8 cellular contexts compared by ENCODE assay signal in the genomic region with DNA sequence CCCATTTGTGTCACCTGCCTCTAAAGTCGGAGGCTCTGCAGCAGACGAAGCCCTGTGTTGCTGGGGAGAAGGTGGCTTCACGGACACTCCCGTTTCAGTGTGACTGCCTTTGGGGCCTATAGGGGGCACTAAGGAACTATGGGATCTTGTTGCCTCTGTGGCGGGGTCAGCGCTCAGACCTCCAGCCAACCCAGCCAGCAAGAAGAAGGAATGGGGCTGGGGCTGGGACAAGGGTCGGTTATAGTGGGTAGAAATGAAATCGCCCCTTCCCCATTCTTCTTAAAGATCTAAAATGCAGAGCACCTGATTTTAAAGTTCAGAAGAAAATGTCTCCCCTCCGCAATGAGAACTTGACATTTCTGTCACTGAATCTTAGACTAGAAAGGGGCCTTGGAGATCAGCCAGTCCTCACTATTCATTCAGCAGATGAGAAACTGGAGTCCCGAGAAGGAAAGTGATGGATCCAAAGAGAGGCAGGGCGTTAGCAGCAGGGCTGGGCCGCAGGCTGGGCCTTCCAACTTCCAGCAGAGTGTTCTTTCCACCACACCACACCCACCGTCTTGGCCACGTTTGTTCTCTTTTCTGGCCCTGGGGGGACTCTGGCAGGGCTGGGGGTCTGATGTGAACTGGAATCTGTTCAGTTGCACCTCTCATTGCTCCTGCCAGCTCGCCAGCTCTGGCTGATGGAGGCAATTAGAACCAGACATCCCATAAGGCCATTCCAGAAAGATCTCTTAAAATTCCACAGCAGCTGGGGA.
DNase-seq lines count a peak whose midpoint lies in the region; ATAC-seq, FAIRE-seq and TF ChIP-seq lines count a peak whose summit lies in the region.

No MANE protein-coding gene starts in this region.

- no peak for FAIRE-seq in keratinocyte (lab: Jason Lieb, UNC)

- peak; percentile 83 for ATAC-seq in GM18505 (IDR thresholded peaks at IDR 0.05; ENCODE audit: unreplicated experiment)
- ATAC-seq in HG03159 (IDR thresholded peaks at IDR 0.05; ENCODE audit: unreplicated experiment): peak; percentile 88
- ATAC-seq in stimulated activated memory B cell treated with anti-CD40 and anti-IgM and Interleukin-4, amounts not matched to agents 10 μg/mL and 1 μg/mL and 100 μg/mL, for 72 hours: peak; percentile 82

- H4K20me1 ChIP-seq in keratinocyte (ENCODE audit: control insufficient read depth, extremely low read depth, insufficient read depth, low read length): no peaks in the 10 kb centered on the region

- H3K4me3 ChIP-seq in keratinocyte (ENCODE audit: control insufficient read depth in 2 of 3, extremely low read depth in 1 of 3, insufficient read depth in 2 of 3, low read depth in 1 of 3, low read length in 3 of 3): no peak overlapping the region

- peaks cover 17% of the 10 kb centered on the region for H3K4me1 ChIP-seq in keratinocyte (ENCODE audit: control insufficient read depth, extremely low read depth, insufficient read depth, low read length)

- no peaks in the 10 kb centered on the region for H3K79me2 ChIP-seq in keratinocyte (ENCODE audit: control insufficient read depth, insufficient read depth, low read length)

- no peaks in the 10 kb centered on the region for H3K36me3 ChIP-seq in keratinocyte (ENCODE audit: control insufficient read depth in 2 of 2, extremely low read depth in 1 of 2, insufficient read depth in 2 of 2, low read length in 2 of 2)

- no peak overlapping the region for H3K9ac ChIP-seq in keratinocyte (ENCODE audit: control insufficient read depth, extremely low read depth, insufficient read depth, low read length)

- H3K27ac Mint-ChIP-seq in brain: peak overlapping the region; percentile 53 to 89 (median 79)
- no peak overlapping the region for H3K27ac Mint-ChIP-seq in stimulated activated memory B cell treated with anti-CD40 and anti-IgM and Interleukin-4, amounts not matched to agents 10 μg/mL and 1 μg/mL and 100 μg/mL, for 72 hours
- no peak overlapping the region for H3K27ac Mint-ChIP-seq in activated T-helper 1 cell treated with anti-CD3 and anti-CD28 coated beads, Interleukin-12 subunit alpha, Interleukin-12 subunit beta, Interleukin-2, Interleukin-4 antibody, amounts not matched to agents 30 ng/mL and 10 ng/mL and 1 ng/mL, durations not matched to agents 14 hours and 24 hours and 36 hours

- no peak overlapping the region for H3K27ac ChIP-seq in keratinocyte (ENCODE audit: control insufficient read depth, insufficient read depth, low read length)

- H3K27me3 Mint-ChIP-seq in brain: peaks cover 20% of the 10 kb centered on the region
- peaks cover 36% of the 10 kb centered on the region for H3K27me3 Mint-ChIP-seq in stimulated activated memory B cell treated with anti-CD40 and anti-IgM and Interleukin-4, amounts not matched to agents 10 μg/mL and 1 μg/mL and 100 μg/mL, for 72 hours
- peaks cover 40% of the 10 kb centered on the region for H3K27me3 Mint-ChIP-seq in activated T-helper 1 cell treated with anti-CD3 and anti-CD28 coated beads, Interleukin-12 subunit alpha, Interleukin-12 subunit beta, Interleukin-2, Interleukin-4 antibody, amounts not matched to agents 30 ng/mL and 10 ng/mL and 1 ng/mL, durations not matched to agents 14 hours and 24 hours and 36 hours (ENCODE audit: insufficient read depth)

- H2AFZ ChIP-seq in keratinocyte (ENCODE audit: control insufficient read depth, low read length): no peak overlapping the region

- no peaks in the 10 kb centered on the region for H3K9me3 ChIP-seq in keratinocyte (ENCODE audit: control insufficient read depth, low read depth, low read length)

- H3K9me1 ChIP-seq in keratinocyte (ENCODE audit: control insufficient read depth, extremely low read depth, insufficient read depth, low read length): no peaks in the 10 kb centered on the region

- dilution Hi-C loops in keratinocyte (cut with MboI; ENCODE audit: extremely low pct_ligation_motif_present, low sequenced_read_pairs): no loop called here

- intact Hi-C loops in activated T-helper 1 cell treated with anti-CD3 and anti-CD28 coated beads, Interleukin-12 subunit alpha, Interleukin-12 subunit beta, Interleukin-2, Interleukin-4 antibody, amounts not matched to agents 30 ng/mL and 10 ng/mL and 1 ng/mL, durations not matched to agents 14 hours and 24 hours and 36 hours (cut with micrococcal nuclease): no loop called here

- H3K9me3 Mint-ChIP-seq in brain: peaks cover 0 to 4% (median 0%) of the 10 kb centered on the region in 5 experiments
- no peaks in the 10 kb centered on the region for H3K9me3 Mint-ChIP-seq in stimulated activated memory B cell treated with anti-CD40 and anti-IgM and Interleukin-4, amounts not matched to agents 10 μg/mL and 1 μg/mL and 100 μg/mL, for 72 hours
- H3K9me3 Mint-ChIP-seq in activated T-helper 1 cell treated with anti-CD3 and anti-CD28 coated beads, Interleukin-12 subunit alpha, Interleukin-12 subunit beta, Interleukin-2, Interleukin-4 antibody, amounts not matched to agents 30 ng/mL and 10 ng/mL and 1 ng/mL, durations not matched to agents 14 hours and 24 hours and 36 hours: no peaks in the 10 kb centered on the region

- TF ChIP-seq CTCF in brain (conservative IDR thresholded peaks at IDR 0.05) (peak; percentile 78 to 85), keratinocyte (optimal IDR thresholded peaks at IDR 0.05 in 1 of 3, IDR thresholded peaks at IDR 0.05 in 1 of 3, conservative IDR thresholded peaks at IDR 0.05 in 1 of 3; ENCODE audit: extremely low read depth in 1 of 3, insufficient read depth in 2 of 3, low read length in 3 of 3) (peak; percentile 30 to 72 (median 42))

- no peaks in the 10 kb centered on the region for H3K27me3 ChIP-seq in keratinocyte (ENCODE audit: control insufficient read depth, extremely low read depth, insufficient read depth, low read length)

- DNase-seq in AML-193 (lab: John Stamatoyannopoulos, UW): peak; percentile 54 to 72
- peak; percentile 58 for DNase-seq in NCI-H748 treated with DMSO at 0.1 percent for 48 hours (lab: John Stamatoyannopoulos, UW)
- no peak for DNase-seq in keratinocyte (ENCODE audit: low read depth, low spot score)
- DNase-seq in activated T-helper 1 cell treated with anti-CD3 and anti-CD28 coated beads, Interleukin-12 subunit alpha, Interleukin-12 subunit beta, Interleukin-2, Interleukin-4 antibody, amounts not matched to agents 30 ng/mL and 10 ng/mL and 1 ng/mL, durations not matched to agents 14 hours and 24 hours and 36 hours (ENCODE audit: low spot score): no peak

- no peak for TF ChIP-seq POLR2A in GM18505 (IDR thresholded peaks at IDR 0.05; ENCODE audit: borderline replicate concordance, extremely low read depth, insufficient read depth, insufficient read length)

- no peaks in the 10 kb centered on the region for H3K36me3 Mint-ChIP-seq in brain
- no peaks in the 10 kb centered on the region for H3K36me3 Mint-ChIP-seq in stimulated activated memory B cell treated with anti-CD40 and anti-IgM and Interleukin-4, amounts not matched to agents 10 μg/mL and 1 μg/mL and 100 μg/mL, for 72 hours
- H3K36me3 Mint-ChIP-seq in activated T-helper 1 cell treated with anti-CD3 and anti-CD28 coated beads, Interleukin-12 subunit alpha, Interleukin-12 subunit beta, Interleukin-2, Interleukin-4 antibody, amounts not matched to agents 30 ng/mL and 10 ng/mL and 1 ng/mL, durations not matched to agents 14 hours and 24 hours and 36 hours (ENCODE audit: low read depth): peaks cover 1% of the 10 kb centered on the region

- H3K4me3 Mint-ChIP-seq in brain: peak overlapping the region in 3 of 5 experiments; percentile 10 to 26 (median 23)
- no peak overlapping the region for H3K4me3 Mint-ChIP-seq in stimulated activated memory B cell treated with anti-CD40 and anti-IgM and Interleukin-4, amounts not matched to agents 10 μg/mL and 1 μg/mL and 100 μg/mL, for 72 hours
- H3K4me3 Mint-ChIP-seq in activated T-helper 1 cell treated with anti-CD3 and anti-CD28 coated beads, Interleukin-12 subunit alpha, Interleukin-12 subunit beta, Interleukin-2, Interleukin-4 antibody, amounts not matched to agents 30 ng/mL and 10 ng/mL and 1 ng/mL, durations not matched to agents 14 hours and 24 hours and 36 hours: no peak overlapping the region

- peaks cover 54% of the 10 kb centered on the region for H3K4me1 Mint-ChIP-seq in brain
- peaks cover 7% of the 10 kb centered on the region for H3K4me1 Mint-ChIP-seq in stimulated activated memory B cell treated with anti-CD40 and anti-IgM and Interleukin-4, amounts not matched to agents 10 μg/mL and 1 μg/mL and 100 μg/mL, for 72 hours
- H3K4me1 Mint-ChIP-seq in activated T-helper 1 cell treated with anti-CD3 and anti-CD28 coated beads, Interleukin-12 subunit alpha, Interleukin-12 subunit beta, Interleukin-2, Interleukin-4 antibody, amounts not matched to agents 30 ng/mL and 10 ng/mL and 1 ng/mL, durations not matched to agents 14 hours and 24 hours and 36 hours (ENCODE audit: low read depth): peaks cover 6% of the 10 kb centered on the region

- no peak overlapping the region for H3K4me2 ChIP-seq in keratinocyte (ENCODE audit: control insufficient read depth, extremely low read depth, insufficient read depth, low read depth, low read length)

Comparison
In these comparisons a context has a peak if more than half of its experiments do, and no peak if none do; other contexts are left out.
1. DNase-seq: peak in AML-193 (2 of 2) and NCI-H748 treated with DMSO at 0.1 percent for 48 hours (single experiment); none in keratinocyte (single experiment) and activated T-helper 1 cell treated with anti-CD3 and anti-CD28 coated beads, Interleukin-12 subunit alpha, Interleukin-12 subunit beta, Interleukin-2, Interleukin-4 antibody, amounts not matched to agents 30 ng/mL and 10 ng/mL and 1 ng/mL, durations not matched to agents 14 hours and 24 hours and 36 hours (single experiment).
2. H3K27ac Mint-ChIP-seq: peak in brain (5 of 5); none in stimulated activated memory B cell treated with anti-CD40 and anti-IgM and Interleukin-4, amounts not matched to agents 10 μg/mL and 1 μg/mL and 100 μg/mL, for 72 hours (single experiment) and activated T-helper 1 cell treated with anti-CD3 and anti-CD28 coated beads, Interleukin-12 subunit alpha, Interleukin-12 subunit beta, Interleukin-2, Interleukin-4 antibody, amounts not matched to agents 30 ng/mL and 10 ng/mL and 1 ng/mL, durations not matched to agents 14 hours and 24 hours and 36 hours (single experiment).
3. H3K4me3 Mint-ChIP-seq: peak in brain (3 of 5); none in stimulated activated memory B cell treated with anti-CD40 and anti-IgM and Interleukin-4, amounts not matched to agents 10 μg/mL and 1 μg/mL and 100 μg/mL, for 72 hours (single experiment) and activated T-helper 1 cell treated with anti-CD3 and anti-CD28 coated beads, Interleukin-12 subunit alpha, Interleukin-12 subunit beta, Interleukin-2, Interleukin-4 antibody, amounts not matched to agents 30 ng/mL and 10 ng/mL and 1 ng/mL, durations not matched to agents 14 hours and 24 hours and 36 hours (single experiment).
4. Peak in every context shown above with its lines, with median percentiles within 50 percentile points of each other: ATAC-seq.